31 cellular contexts compared by ENCODE assay signal in the genomic region with DNA sequence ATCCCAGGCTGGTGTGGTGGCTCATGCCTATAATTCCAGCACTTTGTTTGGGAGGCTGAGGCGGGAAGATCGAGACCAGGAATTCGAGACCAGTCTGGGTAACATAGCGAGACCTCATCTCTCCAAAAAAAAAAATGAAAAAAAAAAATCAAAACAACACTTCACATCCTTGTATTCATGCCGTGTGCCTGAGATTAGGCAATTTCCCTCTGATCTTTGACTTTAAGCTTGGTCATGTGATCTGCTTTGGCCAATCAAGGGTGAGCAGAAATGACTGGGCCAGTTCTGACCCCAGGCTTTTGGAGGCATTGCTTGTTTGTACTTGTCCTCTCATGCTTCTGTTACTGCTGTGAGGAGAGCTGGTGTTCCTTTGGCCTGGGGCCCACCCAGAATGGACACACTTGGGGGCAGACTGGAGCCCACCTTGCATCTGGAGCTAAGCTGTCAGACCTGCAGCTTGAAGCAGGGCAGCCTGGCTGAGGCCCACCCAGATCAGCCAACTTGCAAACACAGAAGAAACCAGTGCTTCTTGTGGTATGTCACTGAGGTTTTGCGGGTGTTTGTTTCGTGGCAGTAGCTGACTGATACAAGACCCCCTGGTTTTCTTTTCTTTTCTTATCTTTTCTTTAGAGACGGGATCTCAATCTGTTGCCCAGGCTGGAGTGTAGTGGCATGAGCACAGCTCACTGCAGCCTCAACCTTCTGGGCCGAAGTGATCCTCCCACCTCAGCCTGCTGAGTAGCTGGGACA. TPM values are rescaled to one million over a fixed set of nuclear protein-coding genes. Genes with fewer than 3 reads are reported as not detected.
"Had no signal": no experiment of that assay in that cellular context is flagged by ENCODE, and none has a peak within 500 bp of the region (broad histone marks: within the 10 kb centered on the region; RNA-seq: fewer than 3 reads in every experiment).

No MANE protein-coding gene starts in this region.

- H3K4me3 Mint-ChIP-seq: activated CD4-positive, alpha-beta T cell treated with anti-CD3 and anti-CD28 coated beads, Interleukin-2, amount 10 ng/mL, durations not matched to agents 7 days and 5 days; activated naive CD8-positive, alpha-beta T cell treated with anti-CD3 and anti-CD28 coated beads for 36 hours; activated T-cell treated with anti-CD3 and anti-CD28 coated beads, Interleukin-2, amount 50 U/mL, for 72 hours; activated T-helper 17 cell treated with anti-CD3 and anti-CD28 coated beads, Interleukin-2, amount 50 U/mL, for 72 hours; central memory CD8-positive, alpha-beta T cell had no signal

- H3K36me3 Mint-ChIP-seq: activated naive CD8-positive, alpha-beta T cell treated with anti-CD3 and anti-CD28 coated beads for 36 hours had no signal

- H3K4me1 Mint-ChIP-seq: activated CD4-positive, alpha-beta T cell treated with anti-CD3 and anti-CD28 coated beads, Interleukin-2, amount 10 ng/mL, durations not matched to agents 7 days and 5 days; activated naive CD8-positive, alpha-beta T cell treated with anti-CD3 and anti-CD28 coated beads for 36 hours; activated T-helper 17 cell treated with anti-CD3 and anti-CD28 coated beads, Interleukin-2, amount 50 U/mL, for 72 hours; central memory CD8-positive, alpha-beta T cell had no signal

- H3K27me3 ChIP-seq: ascending aorta, cardiac muscle cell, Peyer's patch, SJSA1 had no signal

- H3K36me3 ChIP-seq: ascending aorta, cardiac muscle cell, Peyer's patch, SJSA1, WERI-Rb-1 had no signal

- DNase-seq: activated CD4-positive, alpha-beta T cell treated with anti-CD3 and anti-CD28 coated beads, Interleukin-2, amount 10 ng/mL, durations not matched to agents 7 days and 5 days; activated CD4-positive, alpha-beta T cell treated with anti-CD3 and anti-CD28 coated beads, Interleukin-2, amount 50 U/mL, for 48 hours; activated CD8-positive, alpha-beta memory T cell treated with anti-CD3 and anti-CD28 coated beads, Interleukin-2, amount 50 U/mL, for 48 hours; activated effector memory CD4-positive, alpha-beta T cell treated with anti-CD3 and anti-CD28 coated beads, Interleukin-2, amount 50 U/mL, for 16 hours; activated naive CD4-positive, alpha-beta T cell; activated naive CD4-positive, alpha-beta T cell treated with anti-CD3 and anti-CD28 coated beads, Interleukin-2, amount 50 U/mL, for 16 hours; activated naive CD8-positive, alpha-beta T cell treated with anti-CD3 and anti-CD28 coated beads for 36 hours; activated T-cell treated with anti-CD3 and anti-CD28 coated beads, Interleukin-2, amount 50 U/mL, for 72 hours; amniotic stem cell; MM.1S; MV-4-11; NCI-H1092; NCI-H1436 treated with DMSO at 0.1 percent for 48 hours; NCI-H1694 treated with DMSO at 0.1 percent for 48 hours; NCI-H2029; NCI-H345; NCI-H524 treated with DMSO at 0.1 percent for 48 hours; PC-3; Peyer's patch; RPMI8226; SHP77 treated with DMSO at 0.1 percent for 48 hours; SW 1271; T-helper 1 cell; T-helper 2 cell; T-helper 9 cell; WERI-Rb-1 had no signal

- H3K4me3 ChIP-seq: ascending aorta, cardiac muscle cell, Peyer's patch, SJSA1 had no signal

- H3K27ac ChIP-seq: ascending aorta, cardiac muscle cell, Peyer's patch, SJSA1, WERI-Rb-1 had no signal

- H3K27me3 Mint-ChIP-seq: activated CD4-positive, alpha-beta T cell treated with anti-CD3 and anti-CD28 coated beads, Interleukin-2, amount 10 ng/mL, durations not matched to agents 7 days and 5 days; central memory CD8-positive, alpha-beta T cell had no signal

- H3K9me3 ChIP-seq: ascending aorta, Peyer's patch, SJSA1 had no signal

- H3K4me1 ChIP-seq: ascending aorta, Peyer's patch, SJSA1 had no signal

- ATAC-seq: activated T-cell treated with anti-CD3 and anti-CD28 coated beads, Interleukin-2, amount 50 U/mL, for 72 hours; activated T-helper 17 cell treated with anti-CD3 and anti-CD28 coated beads, Interleukin-2, amount 50 U/mL, for 72 hours; PC-3 had no signal

- H3K27ac Mint-ChIP-seq: activated CD4-positive, alpha-beta T cell treated with anti-CD3 and anti-CD28 coated beads, Interleukin-2, amount 10 ng/mL, durations not matched to agents 7 days and 5 days; activated naive CD8-positive, alpha-beta T cell treated with anti-CD3 and anti-CD28 coated beads for 36 hours; activated T-cell treated with anti-CD3 and anti-CD28 coated beads, Interleukin-2, amount 50 U/mL, for 72 hours; activated T-helper 17 cell treated with anti-CD3 and anti-CD28 coated beads, Interleukin-2, amount 50 U/mL, for 72 hours had no signal

RNA-seq across cellular contexts. Expression of a gene that starts 29.7 kb away (rescaled TPM):
- total RNA-seq: activated CD4-positive, alpha-beta T cell treated with anti-CD3 and anti-CD28 coated beads, Interleukin-2, amount 10 ng/mL, durations not matched to agents 7 days and 5 days; activated naive CD8-positive, alpha-beta T cell treated with anti-CD3 and anti-CD28 coated beads for 36 hours; activated T-helper 17 cell treated with anti-CD3 and anti-CD28 coated beads, Interleukin-2, amount 50 U/mL, for 72 hours had no signal
